In genomic region chr9:38467404-38467803, GRCh38 we compare ENCODE assay signal across 22 cellular contexts.
"Had no signal": no experiment of that assay in that cellular context is flagged by ENCODE, and none has a peak within 500 bp of the region (broad histone marks: within the 10 kb centered on the region; RNA-seq: fewer than 3 reads in every experiment).

No MANE protein-coding gene starts in this region.

- H3K4me2 ChIP-seq: smooth muscle cell had no signal

- H3K27ac ChIP-seq: brain microvascular endothelial cell, colonic mucosa, foreskin keratinocyte, pancreas, right lobe of liver, vagina had no signal

- H3K36me3 ChIP-seq: brain microvascular endothelial cell, colonic mucosa, pancreas, vagina had no signal

- H3K4me1 ChIP-seq: colonic mucosa, foreskin keratinocyte, pancreas, right lobe of liver, vagina had no signal

- H3K4me3 ChIP-seq: colonic mucosa, mucosa of descending colon, pancreas, right lobe of liver, smooth muscle cell, vagina had no signal

- H3K9me3 ChIP-seq: colonic mucosa, mucosa of descending colon, pancreas, right lobe of liver, vagina had no signal

- DNase-seq: activated CD8-positive, alpha-beta memory T cell treated with anti-CD3 and anti-CD28 coated beads for 24 hours; activated CD8-positive, alpha-beta memory T cell treated with anti-CD3 and anti-CD28 coated beads, Interleukin-2, amount 50 U/mL, for 48 hours; activated effector memory CD4-positive, alpha-beta T cell treated with Interleukin-2 at 50 U/mL for 16 hours; activated naive CD4-positive, alpha-beta T cell treated with anti-CD3 and anti-CD28 coated beads, Interleukin-2, amount 50 U/mL, for 16 hours; activated T-cell treated with anti-CD3 and anti-CD28 coated beads, Interleukin-2, amount 50 U/mL, for 48 hours; aorta; brain microvascular endothelial cell; colonic mucosa; foreskin keratinocyte; hippocampal formation; left cardiac atrium; mesenchymal stem cell; mucosa of descending colon; naive B cell; pancreas; right lobe of liver; stimulated activated CD4-positive, alpha-beta T cell treated with anti-CD3 and anti-CD28 coated beads, Interleukin-4, amount 100 ng/mL, for 1 hour; stimulated activated naive CD8-positive, alpha-beta T cell treated with anti-CD3 and anti-CD28 coated beads, Interleukin-15, amount 100 ng/mL, for 72 hours; trophoblast cell had no signal

- H3K27me3 ChIP-seq: colonic mucosa, pancreas, right lobe of liver, vagina had no signal

- ATAC-seq: activated CD4-positive, CD25-positive, alpha-beta regulatory T cell treated with anti-CD3 and anti-CD28 coated beads, Interleukin-2, amount 50 U/mL, for 24 hours; foreskin keratinocyte; left cardiac atrium; mucosa of descending colon; pancreas; right lobe of liver; stimulated activated naive CD8-positive, alpha-beta T cell treated with anti-CD3 and anti-CD28 coated beads, Interleukin-15, amount 100 ng/mL, for 72 hours had no signal
